ENCODE assay signal across 8 cellular contexts in the genomic region with DNA sequence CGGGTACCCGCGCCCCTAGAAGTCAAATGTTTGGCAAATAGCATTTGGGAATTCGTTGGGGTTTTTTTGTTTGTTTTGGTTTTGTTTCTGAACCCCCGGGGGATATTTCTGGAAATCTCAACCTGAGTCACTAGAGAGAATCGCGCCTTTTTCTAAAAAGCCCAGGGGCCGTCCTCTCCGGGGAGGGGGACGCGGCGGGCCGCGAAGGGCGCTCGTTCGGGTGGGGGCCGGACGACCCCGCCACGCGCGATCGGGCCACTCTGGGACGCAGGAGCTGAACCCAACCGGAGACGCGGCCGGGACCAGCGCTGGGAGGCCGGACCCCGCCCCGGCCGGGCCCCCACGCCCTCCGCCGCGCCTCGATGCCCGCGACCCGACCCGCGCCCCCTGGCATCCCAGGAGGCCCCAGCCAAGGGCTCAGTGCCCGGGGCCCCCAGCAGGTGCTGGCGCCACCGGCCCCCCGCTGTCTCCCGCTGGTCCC. TPM values are rescaled to one million over a fixed set of nuclear protein-coding genes. Genes with fewer than 3 reads are reported as not detected.
A peak's percentile ranks its signal among the peaks of the same experiment; 100 is the strongest.
DNase-seq lines count a peak whose midpoint lies in the region; ATAC-seq and TF ChIP-seq lines count a peak whose summit lies in the region.

No MANE protein-coding gene starts in this region.

- DNase-seq in HFF-Myc (ENCODE audit: extremely low read depth, low read depth) (no peak), fibroblast of villous mesenchyme (ENCODE audit: low read depth) (no peak), posterior vena cava (ENCODE audit: low spot score) (peak; percentile 80), kidney glomerular epithelial cell (lab: John Stamatoyannopoulos, UW) (no peak), NCI-H524 (lab: John Stamatoyannopoulos, UW) (no peak)
- no peak for DNase-seq in T-helper 2 cell treated with Interferon-gamma antibody and Interleukin-4, amounts not matched to agents 5 μg/mL and 100 μg/mL, for 36 hours (ENCODE audit: low spot score)

- peaks cover 4% of the 10 kb centered on the region; the same call in 1 of the 2 replicates for H3K9me3 ChIP-seq in ES-I3 (ENCODE audit: control insufficient read depth, insufficient read depth, low read length)

- TF ChIP-seq CTCF in HFF-Myc (IDR thresholded peaks at IDR 0.05; ENCODE audit: low read depth, low read length, missing control alignments): no peak
- no peak for TF ChIP-seq CTCF in fibroblast of villous mesenchyme (IDR thresholded peaks at IDR 0.05; ENCODE audit: insufficient read depth, low read depth, low read length)

- H3K9ac ChIP-seq in ES-I3 (ENCODE audit: low read depth, low read length): peak overlapping the region; percentile 46

- no peak for ATAC-seq in HG02973 (IDR thresholded peaks at IDR 0.05; ENCODE audit: unreplicated experiment)

- H3K27ac Mint-ChIP-seq in T-helper 2 cell treated with Interferon-gamma antibody and Interleukin-4, amounts not matched to agents 5 μg/mL and 100 μg/mL, for 36 hours: peak overlapping the region; percentile 93

- peak overlapping the region; percentile 94 for H3K4me3 Mint-ChIP-seq in T-helper 2 cell treated with Interferon-gamma antibody and Interleukin-4, amounts not matched to agents 5 μg/mL and 100 μg/mL, for 36 hours

- peaks cover 5% of the 10 kb centered on the region for H3K27me3 Mint-ChIP-seq in T-helper 2 cell treated with Interferon-gamma antibody and Interleukin-4, amounts not matched to agents 5 μg/mL and 100 μg/mL, for 36 hours (ENCODE audit: low read depth)

- peaks cover 12% of the 10 kb centered on the region for H3K36me3 Mint-ChIP-seq in T-helper 2 cell treated with Interferon-gamma antibody and Interleukin-4, amounts not matched to agents 5 μg/mL and 100 μg/mL, for 36 hours (ENCODE audit: low read depth)

- H3K4me3 ChIP-seq in HFF-Myc (replicated peaks; ENCODE audit: low read depth, low read length) (peak overlapping the region; percentile 60), fibroblast of villous mesenchyme (ENCODE audit: low read depth, low read length) (peak overlapping the region; percentile 75)

- H3K4me1 Mint-ChIP-seq in T-helper 2 cell treated with Interferon-gamma antibody and Interleukin-4, amounts not matched to agents 5 μg/mL and 100 μg/mL, for 36 hours (ENCODE audit: low read depth): peaks cover 44% of the 10 kb centered on the region

- no peaks in the 10 kb centered on the region for H3K9me3 Mint-ChIP-seq in T-helper 2 cell treated with Interferon-gamma antibody and Interleukin-4, amounts not matched to agents 5 μg/mL and 100 μg/mL, for 36 hours

- H3K36me3 ChIP-seq in ES-I3 (ENCODE audit: insufficient read depth, low read length): no peaks in the 10 kb centered on the region

- intact Hi-C loops in posterior vena cava (cut with DNase I): loop anchor here in 1 of 2 donors (5.0 kb wide), 1 partner anchor 36 kb away; no protein-coding TSS in a partner anchor

- peaks cover 25% of the 10 kb centered on the region for H3K4me1 ChIP-seq in ES-I3 (ENCODE audit: insufficient read depth, low read length)

RNA-seq across cellular contexts. Expression of gene LITAF, which starts 0.3 kb away (rescaled TPM):
- total RNA-seq in fibroblast of villous mesenchyme (45.7 and 96.7 TPM in 2 replicates), posterior vena cava (10 to 100 TPM; 70.0 to 76.4 TPM)
